22 cellular contexts compared by ENCODE assay signal in genomic region chr9:101326035-101326434, GRCh38. TPM values are rescaled to one million over a fixed set of nuclear protein-coding genes. Genes with fewer than 3 reads are reported as not detected.
"Had no signal": no experiment of that assay in that cellular context is flagged by ENCODE, and none has a peak within 500 bp of the region (broad histone marks: within the 10 kb centered on the region; RNA-seq: fewer than 3 reads in every experiment).

No MANE protein-coding gene starts in this region.

- H3K4me1 ChIP-seq: right atrium auricular region, thyroid gland, vagina had no signal

- H3K4me3 ChIP-seq: right atrium auricular region, skin epidermis, thyroid gland, vagina had no signal

- H3K27ac ChIP-seq: epithelial cell of prostate, neutrophil, right atrium auricular region, skin epidermis, vagina had no signal

- H3K27me3 ChIP-seq: neutrophil, right atrium auricular region, thyroid gland, vagina had no signal

- ATAC-seq: activated naive CD8-positive, alpha-beta T cell treated with anti-CD3 and anti-CD28 coated beads, Interleukin-2, amount 50 U/mL, for 24 hours; effector memory CD8-positive, alpha-beta T cell; naive thymus-derived CD8-positive, alpha-beta T cell; stimulated activated naive B cell treated with anti-CD40 and anti-IgM and Interleukin-4, amounts not matched to agents 10 μg/mL and 1 μg/mL and 100 μg/mL, for 72 hours had no signal

- H3K9me3 ChIP-seq: neutrophil, right atrium auricular region, thyroid gland, vagina had no signal

- DNase-seq: activated CD4-positive, CD25-positive, alpha-beta regulatory T cell treated with anti-CD3 and anti-CD28 coated beads, Interleukin-2, amount 50 U/mL, for 72 hours; activated naive CD4-positive, alpha-beta T cell; activated naive CD8-positive, alpha-beta T cell treated with anti-CD3 and anti-CD28 coated beads, Interleukin-2, amount 50 U/mL, for 24 hours; activated T-cell treated with anti-CD3 and anti-CD28 coated beads for 4 hours; aorta; dermis blood vessel endothelial cell; effector memory CD8-positive, alpha-beta T cell; foreskin melanocyte; immature natural killer cell; naive thymus-derived CD8-positive, alpha-beta T cell; posterior cingulate gyrus; stimulated activated CD4-positive, alpha-beta T cell treated with anti-CD3 and anti-CD28 coated beads, Interleukin-15, amount 100 ng/mL, for 24 hours; stimulated activated CD4-positive, alpha-beta T cell treated with anti-CD3 and anti-CD28 coated beads, Interleukin-4, amount 100 ng/mL, for 1 hour; stimulated activated naive B cell treated with anti-CD40 and anti-IgM and Interleukin-4, amounts not matched to agents 10 μg/mL and 1 μg/mL and 100 μg/mL, for 72 hours; T-helper 9 cell; thyroid gland had no signal

- H3K36me3 ChIP-seq: neutrophil, right atrium auricular region, thyroid gland, vagina had no signal

RNA-seq across cellular contexts. Expression of gene BAAT, which starts 58.8 kb away (rescaled TPM):
- total RNA-seq: aorta; dermis blood vessel endothelial cell; fibroblast of lung; naive thymus-derived CD8-positive, alpha-beta T cell; thyroid gland; vagina had no signal
